1 cellular context compared by ENCODE assay signal in the genomic region with DNA sequence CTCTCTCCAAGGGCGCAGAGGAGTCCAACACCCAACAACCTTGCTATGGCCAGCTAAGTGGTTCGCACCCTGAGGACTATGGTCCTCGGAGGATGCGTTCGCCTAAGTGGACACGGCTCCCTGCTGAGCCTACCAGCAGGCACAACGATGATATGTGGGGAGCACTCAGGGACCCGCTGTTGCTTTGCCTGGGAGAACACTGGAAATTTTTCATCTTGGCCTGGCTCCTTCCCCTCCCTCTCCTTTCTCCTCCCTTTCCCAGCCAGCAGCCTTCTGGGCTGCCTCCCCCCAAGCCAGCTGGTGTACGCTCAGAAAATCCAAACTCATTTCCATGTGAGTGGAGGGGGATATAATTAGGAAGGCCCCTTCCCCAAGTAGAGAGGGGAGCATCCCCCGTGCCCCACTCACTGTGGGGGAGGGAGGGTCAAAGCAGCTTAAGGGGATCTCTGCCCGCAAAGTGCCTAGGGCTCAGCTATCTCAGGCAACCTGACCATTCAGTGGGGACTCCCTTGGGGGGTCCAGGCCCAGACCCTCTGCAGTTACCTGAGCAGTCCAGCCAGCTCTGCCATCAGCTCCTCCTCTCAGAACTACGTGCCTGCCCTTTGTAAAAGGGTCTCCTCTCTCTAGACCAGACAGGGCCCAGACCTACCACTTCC.
TF ChIP-seq lines count a peak whose summit lies in the region.

No MANE protein-coding gene starts in this region.

TF ChIP-seq in K562, 482 proteins besides CTCF, POLR2A, EP300 and RAD21 (continued from another document):
- TF ChIP-seq DMBX1 (CRISPR knock-in tag; IDR thresholded peaks at IDR 0.05; ENCODE audit: borderline replicate concordance) (peak; percentile 35; the same call in 1 of the 2 replicates), NR2C2 (CRISPR knock-in tag; IDR thresholded peaks at IDR 0.05) (no peak), NR2C2 (tag; IDR thresholded peaks at IDR 0.05) (peak; percentile 25; the same call in 1 of the 2 replicates), NFE2 (IDR thresholded peaks at IDR 0.05; ENCODE audit: low read depth) (no peak), ZNF561 (CRISPR knock-in tag; conservative IDR thresholded peaks at IDR 0.05) (no peak), GATAD2A (IDR thresholded peaks at IDR 0.05) (no peak), NR3C1 (CRISPR knock-in tag; IDR thresholded peaks at IDR 0.05) (no peak), CHD1 (IDR thresholded peaks at IDR 0.05; ENCODE audit: low read length) (no peak), ZFX (CRISPR knock-in tag; IDR thresholded peaks at IDR 0.05) (peak; percentile 3), ZNF311 (CRISPR knock-in tag; IDR thresholded peaks at IDR 0.05) (no peak), SLC30A9 (CRISPR knock-in tag; IDR thresholded peaks at IDR 0.05) (no peak), ZNF76 (CRISPR knock-in tag; IDR thresholded peaks at IDR 0.05; ENCODE audit: borderline replicate concordance) (no peak), CTBP1 (IDR thresholded peaks at IDR 0.05; ENCODE audit: borderline replicate concordance) (no peak), SMARCE1 (IDR thresholded peaks at IDR 0.05) (0 out of 2 replicates have a peak, but pooled peaks have one; percentile 29), FOXK1 (CRISPR knock-in tag; IDR thresholded peaks at IDR 0.05; ENCODE audit: borderline replicate concordance) (no peak), ZBTB17 (CRISPR knock-in tag; IDR thresholded peaks at IDR 0.05) (no peak), PTBP1 (IDR thresholded peaks at IDR 0.05; ENCODE audit: low read depth, low read length) (no peak), ZKSCAN8 (CRISPR knock-in tag; IDR thresholded peaks at IDR 0.05) (no peak), ZNF57 (CRISPR knock-in tag; IDR thresholded peaks at IDR 0.05) (0 out of 2 replicates have a peak, but pooled peaks have one; percentile 30), ZNF263 (CRISPR knock-in tag; IDR thresholded peaks at IDR 0.05; ENCODE audit: borderline replicate concordance) (0 out of 2 replicates have a peak, but pooled peaks have one; percentile 68), KAT7 (CRISPR knock-in tag; IDR thresholded peaks at IDR 0.05; ENCODE audit: borderline replicate concordance) (peak; percentile 90; the same call in 1 of the 2 replicates), WHSC1 (IDR thresholded peaks at IDR 0.05; ENCODE audit: low read length) (no peak), SMARCA4 (IDR thresholded peaks at IDR 0.05) (peak; percentile 37; the same call in 1 of the 2 replicates), DPF2 (IDR thresholded peaks at IDR 0.05) (peak; percentile 31; the same call in 1 of the 2 replicates), NR4A1 (CRISPR knock-in tag; IDR thresholded peaks at IDR 0.05) (no peak), NR4A1 (tag; IDR thresholded peaks at IDR 0.05) (0 out of 2 replicates have a peak, but pooled peaks have one; percentile 40), KLF13 (tag; IDR thresholded peaks at IDR 0.05; ENCODE audit: borderline replicate concordance, low read depth) (no peak)
- TF ChIP-seq, protein P1, sequence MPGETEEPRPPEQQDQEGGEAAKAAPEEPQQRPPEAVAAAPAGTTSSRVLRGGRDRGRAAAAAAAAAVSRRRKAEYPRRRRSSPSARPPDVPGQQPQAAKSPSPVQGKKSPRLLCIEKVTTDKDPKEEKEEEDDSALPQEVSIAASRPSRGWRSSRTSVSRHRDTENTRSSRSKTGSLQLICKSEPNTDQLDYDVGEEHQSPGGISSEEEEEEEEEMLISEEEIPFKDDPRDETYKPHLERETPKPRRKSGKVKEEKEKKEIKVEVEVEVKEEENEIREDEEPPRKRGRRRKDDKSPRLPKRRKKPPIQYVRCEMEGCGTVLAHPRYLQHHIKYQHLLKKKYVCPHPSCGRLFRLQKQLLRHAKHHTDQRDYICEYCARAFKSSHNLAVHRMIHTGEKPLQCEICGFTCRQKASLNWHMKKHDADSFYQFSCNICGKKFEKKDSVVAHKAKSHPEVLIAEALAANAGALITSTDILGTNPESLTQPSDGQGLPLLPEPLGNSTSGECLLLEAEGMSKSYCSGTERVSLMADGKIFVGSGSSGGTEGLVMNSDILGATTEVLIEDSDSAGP (CRISPR knock-in tag; IDR thresholded peaks at IDR 0.05) = 0 out of 2 replicates have a peak, but pooled peaks have one; percentile 3
- TF ChIP-seq, protein P2, sequence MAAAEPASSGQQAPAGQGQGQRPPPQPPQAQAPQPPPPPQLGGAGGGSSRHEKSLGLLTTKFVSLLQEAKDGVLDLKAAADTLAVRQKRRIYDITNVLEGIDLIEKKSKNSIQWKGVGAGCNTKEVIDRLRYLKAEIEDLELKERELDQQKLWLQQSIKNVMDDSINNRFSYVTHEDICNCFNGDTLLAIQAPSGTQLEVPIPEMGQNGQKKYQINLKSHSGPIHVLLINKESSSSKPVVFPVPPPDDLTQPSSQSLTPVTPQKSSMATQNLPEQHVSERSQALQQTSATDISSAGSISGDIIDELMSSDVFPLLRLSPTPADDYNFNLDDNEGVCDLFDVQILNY (CRISPR knock-in tag; IDR thresholded peaks at IDR 0.05) = no peak
- TF ChIP-seq, protein P3, sequence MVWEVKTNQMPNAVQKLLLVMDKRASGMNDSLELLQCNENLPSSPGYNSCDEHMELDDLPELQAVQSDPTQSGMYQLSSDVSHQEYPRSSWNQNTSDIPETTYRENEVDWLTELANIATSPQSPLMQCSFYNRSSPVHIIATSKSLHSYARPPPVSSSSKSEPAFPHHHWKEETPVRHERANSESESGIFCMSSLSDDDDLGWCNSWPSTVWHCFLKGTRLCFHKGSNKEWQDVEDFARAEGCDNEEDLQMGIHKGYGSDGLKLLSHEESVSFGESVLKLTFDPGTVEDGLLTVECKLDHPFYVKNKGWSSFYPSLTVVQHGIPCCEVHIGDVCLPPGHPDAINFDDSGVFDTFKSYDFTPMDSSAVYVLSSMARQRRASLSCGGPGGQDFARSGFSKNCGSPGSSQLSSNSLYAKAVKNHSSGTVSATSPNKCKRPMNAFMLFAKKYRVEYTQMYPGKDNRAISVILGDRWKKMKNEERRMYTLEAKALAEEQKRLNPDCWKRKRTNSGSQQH (CRISPR knock-in tag; IDR thresholded peaks at IDR 0.05) = 0 out of 2 replicates have a peak, but pooled peaks have one; percentile 10
- TF ChIP-seq, protein P4, sequence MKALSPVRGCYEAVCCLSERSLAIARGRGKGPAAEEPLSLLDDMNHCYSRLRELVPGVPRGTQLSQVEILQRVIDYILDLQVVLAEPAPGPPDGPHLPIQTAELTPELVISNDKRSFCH (CRISPR knock-in tag; IDR thresholded peaks at IDR 0.05) = no peak
- TF ChIP-seq, protein P4 (tag; IDR thresholded peaks at IDR 0.05) = peak; percentile 36; the same call in 1 of the 2 replicates
